8 cellular contexts compared by ENCODE assay signal in genomic region chr4:2964077-2964471, GRCh38. TPM values are rescaled to one million over a fixed set of nuclear protein-coding genes. Genes with fewer than 3 reads are reported as not detected.
DNase-seq lines count a peak whose midpoint lies in the region; ATAC-seq, FAIRE-seq and TF ChIP-seq lines count a peak whose summit lies in the region.

No MANE protein-coding gene starts in this region.

- peak overlapping the region; percentile 90 for H3K4me3 ChIP-seq in K562
- H3K4me3 ChIP-seq in left lung, result peak overlapping the region; percentile 98 to 100
- peak overlapping the region; percentile 91 to 99 for H3K4me3 ChIP-seq in testis

- FAIRE-seq in K562 (lab: Jason Lieb, UNC), result peak; percentile 73

- H3K36me3 ChIP-seq in K562 (ENCODE audit: control insufficient read depth, insufficient read depth, low read length), result peaks cover 18% of the 10 kb centered on the region
- H3K36me3 ChIP-seq in left lung, result peaks cover 0 to 4% of the 10 kb centered on the region in 2 donors
- no peaks in the 10 kb centered on the region for H3K36me3 ChIP-seq in testis (ENCODE audit: low read depth, missing control alignments)

- H3K79me2 ChIP-seq in K562 (ENCODE audit: control insufficient read depth, insufficient read depth, low read length), result peaks cover 42% of the 10 kb centered on the region

- no TSS peak for BruUV-seq in K562 (replicated peaks; lab: Mats Ljungman, UMichigan)

- WGBS in K562 (ENCODE audit: insufficient coverage, low coverage, missing lambda C conversion rate), result 9% methylated on average over 7 of the region's 23 CpGs
- 0% methylated on average over 3 to 21 of the region's 23 CpGs for WGBS in testis, 2 donors

- H3K4me1 Mint-ChIP-seq in activated T-cell treated with anti-CD3 and anti-CD28 coated beads, Interleukin-2, amount 50 U/mL, for 24 hours (ENCODE audit: low read depth), result peaks cover 30% of the 10 kb centered on the region

- intact Hi-C loops in K562 (cut with micrococcal nuclease), result no loop called here
- intact Hi-C loops in left lung (cut with DNase I), result no loop called here
- intact Hi-C loops in testis (cut with DNase I; ENCODE audit: low total_unique reads), result no loop called here

- H3K36me3 Mint-ChIP-seq in activated T-cell treated with anti-CD3 and anti-CD28 coated beads, Interleukin-2, amount 50 U/mL, for 24 hours (ENCODE audit: low read depth), result peaks cover 32% of the 10 kb centered on the region

- TF ChIP-seq POLR2A in K562 (conservative IDR thresholded peaks at IDR 0.05) (no peak), testis (IDR thresholded peaks at IDR 0.05) (no peak)

- H4K20me1 ChIP-seq in K562 (replicated peaks; ENCODE audit: control insufficient read depth, insufficient read depth, low read length), result peaks cover 11% of the 10 kb centered on the region

- in situ Hi-C loops in K562 (cut with MboI), result no loop called here

- H3K4me3 Mint-ChIP-seq in activated T-cell treated with anti-CD3 and anti-CD28 coated beads, Interleukin-2, amount 50 U/mL, for 24 hours, result peak overlapping the region; percentile 81

- H3K9me3 ChIP-seq in K562 (replicated peaks; ENCODE audit: control insufficient read depth, insufficient read depth, low read depth, low read length) (no peaks in the 10 kb centered on the region), left lung (no peaks in the 10 kb centered on the region), testis (no peaks in the 10 kb centered on the region)

- H3K27me3 ChIP-seq in K562 (ENCODE audit: control insufficient read depth in 2 of 2, insufficient read depth in 2 of 2, low read length in 2 of 2) (no peaks in the 10 kb centered on the region), left lung (no peaks in the 10 kb centered on the region), testis (no peaks in the 10 kb centered on the region)

- DNase-seq in activated T-cell treated with anti-CD3 and anti-CD28 coated beads, Interleukin-2, amount 50 U/mL, for 24 hours, result no peak
- DNase-seq in activated T-cell treated with anti-CD3 and anti-CD28 coated beads for 4 hours (no peak), K562 (ENCODE audit: extremely low read depth in 1 of 4, low spot score in 3 of 4) (peak in 3 of 4 experiments; percentile 33 to 49 (median 46)), left lung (no peak), testis (no peak), NCI-H1092 (lab: John Stamatoyannopoulos, UW) (no peak), activated gamma-delta T cell treated with Interleukin-2 at 50 U/mL for 16 hours (no peak)

- peak overlapping the region; percentile 83 for H3K27ac Mint-ChIP-seq in activated T-cell treated with anti-CD3 and anti-CD28 coated beads, Interleukin-2, amount 50 U/mL, for 24 hours

- CTCF ChIA-PET in K562 (lab: Yijun Ruan, JAX; ENCODE audit: low intra/inter-chr PET ratio), result no interaction called here

- TF ChIP-seq EP300 in K562 (IDR thresholded peaks at IDR 0.05; ENCODE audit: low read length), result no peak

- H3K27ac ChIP-seq in K562 (ENCODE audit: extremely low read depth, low read depth, low read length) (no peak overlapping the region), left lung (peak overlapping the region in 1 of 2 donors; percentile 89), testis (peak overlapping the region; percentile 66 to 86)

- H3K9ac ChIP-seq in K562 (ENCODE audit: insufficient read depth in 1 of 2, low read depth in 2 of 2, low read length in 2 of 2), result peak overlapping the region; percentile 90 to 100

- no peak for TF ChIP-seq RAD21 in K562 (CRISPR knock-in tag; conservative IDR thresholded peaks at IDR 0.05 in 1 of 2, IDR thresholded peaks at IDR 0.05 in 1 of 2)

- POLR2A ChIA-PET in K562 (lab: Yijun Ruan, JAX), result interaction anchor here (0.8 to 3.5 kb wide), 5 partner anchors 10 to 69 kb away, joined by 3 to 30 read pairs (median 9); no protein-coding TSS in a partner anchor

- H3K4me1 ChIP-seq in K562 (replicated peaks in 1 of 2; ENCODE audit: control insufficient read depth in 2 of 2, insufficient read depth in 2 of 2, low read length in 2 of 2) (peaks cover 20 to 24% of the 10 kb centered on the region in 2 experiments; a peak in 4 of 5 replicates), left lung (peaks cover 10 to 37% of the 10 kb centered on the region in 2 donors), testis (peaks cover 13% of the 10 kb centered on the region)

- peak overlapping the region; percentile 82 for H3K4me2 ChIP-seq in K562 (ENCODE audit: insufficient read depth, low read length)

- no peaks in the 10 kb centered on the region for H3K9me3 Mint-ChIP-seq in activated T-cell treated with anti-CD3 and anti-CD28 coated beads, Interleukin-2, amount 50 U/mL, for 24 hours

- H3K27me3 Mint-ChIP-seq in activated T-cell treated with anti-CD3 and anti-CD28 coated beads, Interleukin-2, amount 50 U/mL, for 24 hours, result no peaks in the 10 kb centered on the region

- H2AFZ ChIP-seq in K562 (ENCODE audit: low read depth, low read length), result peak overlapping the region; percentile 93

- TF ChIP-seq CTCF in K562 (IDR thresholded peaks at IDR 0.05 in 2 of 3, conservative IDR thresholded peaks at IDR 0.05 in 1 of 3; ENCODE audit: insufficient read depth in 2 of 3, low read depth in 1 of 3, low read length in 3 of 3) (no peak), left lung (IDR thresholded peaks at IDR 0.05) (no peak), testis (IDR thresholded peaks at IDR 0.05) (no peak)

- ATAC-seq in K562 (peak; percentile 4; the same call in 2 of the 3 replicates), left lung (peak; percentile 3), GM21367 (IDR thresholded peaks at IDR 0.05; ENCODE audit: unreplicated experiment) (no peak)

- no peaks in the 10 kb centered on the region for H3K9me1 ChIP-seq in K562 (ENCODE audit: control insufficient read depth, insufficient read depth, low read length)

TF ChIP-seq in K562, 482 proteins besides CTCF, POLR2A, EP300 and RAD21 (continues in another document):
- TF ChIP-seq LCOR (CRISPR knock-in tag; IDR thresholded peaks at IDR 0.05), result no peak
- peak; percentile 44; the same call in 1 of the 2 replicates for TF ChIP-seq ESRRA (IDR thresholded peaks at IDR 0.05; ENCODE audit: borderline replicate concordance, low read depth)
- no peak for TF ChIP-seq ARID3B (CRISPR knock-in tag; IDR thresholded peaks at IDR 0.05; ENCODE audit: borderline replicate concordance)
- TF ChIP-seq MBD2 (IDR thresholded peaks at IDR 0.05; ENCODE audit: borderline replicate concordance, low read depth), result no peak

RNA-seq across cellular contexts. Expression of gene GRK4, which starts 0.7 kb away (rescaled TPM):
- 7.9 and 8.5 TPM in 2 replicates for total RNA-seq in K562 (2011; cell fraction: chromatin; rRNA removed; ENCODE audit: low replicate concordance)
- 6.2 and 7.8 TPM in 2 replicates for total RNA-seq in K562 (2011; cell fraction: nucleolus; rRNA removed)
- total RNA-seq in K562 (2011; cell fraction: nucleoplasm; rRNA removed), result 7.3 and 8.0 TPM in 2 replicates
- total RNA-seq in K562 (2014; rRNA removed) (2.5 and 3.1 TPM in 2 replicates), K562 (2014; rRNA removed; fragmentation: Illumina TruSeq; extraction: Trizol) (4.5 and 4.6 TPM in 2 replicates), K562 (2015; rRNA removed; fragmentation: Illumina TruSeq; extraction: Trizol) (3.3 and 3.6 TPM in 2 replicates), K562 (2021) (4.8 and 4.9 TPM in 2 replicates), left lung (1 to 10 TPM; 5.3 to 6.8 TPM), testis (10 to 100 TPM; 33.8 to 73.0 TPM)
- polyA plus RNA-seq in K562 (2011; rRNA removed) (3.3 and 4.0 TPM in 2 replicates), K562 (2014; fragmentation: Illumina TruSeq; extraction: Trizol) (2.6 and 3.0 TPM in 2 replicates), K562 (2014; fragmentation: Nextera tagmentation; extraction: Ambion mirVana) (1 to 10 TPM; 1.1 to 1.2 TPM), K562 (2014; rRNA removed) (2.6 and 2.9 TPM in 2 replicates), testis (ENCODE audit: insufficient read depth, low read depth, low replicate concordance) (106 TPM)
- 2.0 and 3.8 TPM in 2 replicates for polyA plus RNA-seq in K562 (2011; cell fraction: cytosol; rRNA removed)
- polyA plus RNA-seq in K562 (2011; cell fraction: nucleus; rRNA removed), result 2.5 and 2.9 TPM in 2 replicates
- 3.1 and 3.7 TPM in 2 replicates for polyA plus RNA-seq in K562 (2012)
- polyA minus RNA-seq in K562 (2011; rRNA and poly(A)+ RNA removed), result 3.0 and 3.2 TPM in 2 replicates
- polyA minus RNA-seq in K562 (2011; cell fraction: cytosol; rRNA and poly(A)+ RNA removed), result 2.3 and 2.4 TPM in 2 replicates
- 1.9 and 3.2 TPM in 2 replicates for polyA minus RNA-seq in K562 (2011; cell fraction: nucleus; rRNA and poly(A)+ RNA removed)

RNA-seq across cellular contexts. Expression of gene NOP14, which starts 0.9 kb away (rescaled TPM):
- 31.1 and 38.1 TPM in 2 replicates for total RNA-seq in K562 (2011; cell fraction: chromatin; rRNA removed; ENCODE audit: low replicate concordance)
- total RNA-seq in K562 (2011; cell fraction: nucleolus; rRNA removed), result 16.3 and 18.0 TPM in 2 replicates
- total RNA-seq in K562 (2011; cell fraction: nucleoplasm; rRNA removed), result 15.6 and 17.2 TPM in 2 replicates
- total RNA-seq in K562 (2014; rRNA removed), result 50.9 and 56.1 TPM in 2 replicates
- total RNA-seq in K562 (2014; rRNA removed; fragmentation: Illumina TruSeq; extraction: Trizol), result 53.8 and 55.0 TPM in 2 replicates
- 61.1 and 61.7 TPM in 2 replicates for total RNA-seq in K562 (2015; rRNA removed; fragmentation: Illumina TruSeq; extraction: Trizol)
- 69.8 and 76.0 TPM in 2 replicates for total RNA-seq in K562 (2021)
- polyA plus RNA-seq in K562 (2011; rRNA removed), result 13.4 and 15.2 TPM in 2 replicates
- polyA plus RNA-seq in K562 (2011; cell fraction: cytosol; rRNA removed), result 9.5 and 9.6 TPM in 2 replicates
- 22.6 and 28.3 TPM in 2 replicates for polyA plus RNA-seq in K562 (2011; cell fraction: nucleus; rRNA removed)
- polyA plus RNA-seq in K562 (2012), result 43.6 and 52.5 TPM in 2 replicates
- 62.1 and 62.4 TPM in 2 replicates for polyA plus RNA-seq in K562 (2014; fragmentation: Illumina TruSeq; extraction: Trizol)
- 10 to 100 TPM; 12.7 to 12.9 TPM for polyA plus RNA-seq in K562 (2014; fragmentation: Nextera tagmentation; extraction: Ambion mirVana)
- 30.1 and 33.3 TPM in 2 replicates for polyA plus RNA-seq in K562 (2014; rRNA removed)
- 32.6 and 36.6 TPM in 2 replicates for polyA minus RNA-seq in K562 (2011; rRNA and poly(A)+ RNA removed)
- 25.7 and 27.8 TPM in 2 replicates for polyA minus RNA-seq in K562 (2011; cell fraction: cytosol; rRNA and poly(A)+ RNA removed)
- 11.3 and 11.9 TPM in 2 replicates for polyA minus RNA-seq in K562 (2011; cell fraction: nucleus; rRNA and poly(A)+ RNA removed)
- total RNA-seq in left lung, result 10 to 100 TPM; 20.4 to 27.3 TPM
- 10 to 100 TPM; 17.4 to 25.4 TPM for total RNA-seq in testis
- 15.0 TPM for polyA plus RNA-seq in testis (ENCODE audit: insufficient read depth, low read depth, low replicate concordance)

Comparison
In these comparisons a context has a peak if more than half of its experiments do, and no peak if none do; other contexts are left out.
1. DNase-seq: peak in K562 (3 of 4); none in activated T-cell treated with anti-CD3 and anti-CD28 coated beads, Interleukin-2, amount 50 U/mL, for 24 hours (single experiment), activated T-cell treated with anti-CD3 and anti-CD28 coated beads for 4 hours (single experiment), left lung (0 of 2), testis (single experiment), NCI-H1092 (single experiment) and activated gamma-delta T cell treated with Interleukin-2 at 50 U/mL for 16 hours (single experiment).
2. Peak in every context shown above with its lines, with median percentiles within 50 percentile points of each other: H3K4me3 ChIP-seq.